19 cellular contexts compared by ENCODE assay signal in genomic region chr1:163056832-163057231, GRCh38. TPM values are rescaled to one million over a fixed set of nuclear protein-coding genes. Genes with fewer than 3 reads are reported as not detected.
DNase-seq lines count a peak whose midpoint lies in the region; TF ChIP-seq lines count a peak whose summit lies in the region.
"Had no signal": no experiment of that assay in that cellular context is flagged by ENCODE, and none has a peak within 500 bp of the region (broad histone marks: within the 10 kb centered on the region; RNA-seq: fewer than 3 reads in every experiment).

No MANE protein-coding gene starts in this region.

- TF ChIP-seq POLR2A in adrenal gland (IDR thresholded peaks at IDR 0.05), result no peak

- H3K79me2 ChIP-seq in PC-9 (ENCODE audit: low read depth), result no peaks in the 10 kb centered on the region

- no peaks in the 10 kb centered on the region for H3K27me3 ChIP-seq in effector memory CD4-positive, alpha-beta T cell (replicated peaks; ENCODE audit: control insufficient read depth, insufficient read depth, low read length, poor library complexity, severe bottlenecking)
- H3K27me3 ChIP-seq in adrenal gland (no peaks in the 10 kb centered on the region), PC-9 (ENCODE audit: insufficient read depth, low read depth) (no peaks in the 10 kb centered on the region)
- H3K27me3 ChIP-seq: BE2C had no signal

- DNase-seq in AG20443 (ENCODE audit: low spot score) (peak; percentile 34), HCEC 1CT (peak; percentile 72), astrocyte of the spinal cord (ENCODE audit: low read depth, low spot score) (peak; percentile 53), iris pigment epithelial cell (ENCODE audit: low read depth) (peak; percentile 74), adrenal gland (no peak), PC-9 (no peak)
- no peak for DNase-seq in effector memory CD4-positive, alpha-beta T cell
- no peak for DNase-seq in stimulated activated CD4-positive, alpha-beta T cell treated with anti-CD3 and anti-CD28 coated beads, Interleukin-2, amount 100 ng/mL, for 48 hours
- DNase-seq: activated CD4-positive, CD25-positive, alpha-beta regulatory T cell treated with anti-CD3 and anti-CD28 coated beads, Interleukin-2, amount 50 U/mL, for 72 hours; activated effector memory CD4-positive, alpha-beta T cell treated with Interleukin-2 at 50 U/mL for 16 hours; BE2C; natural killer cell; NCI-H1105; NCI-H2171 treated with DMSO at 0.1 percent for 48 hours; spleen had no signal

- no peaks in the 10 kb centered on the region for H3K9me3 ChIP-seq in effector memory CD4-positive, alpha-beta T cell (ENCODE audit: control insufficient read depth, low read length)
- H3K9me3 ChIP-seq in adrenal gland (replicated peaks in 1 of 3), result no peaks in the 10 kb centered on the region
- no peaks in the 10 kb centered on the region for H3K9me3 ChIP-seq in PC-9 (ENCODE audit: insufficient read depth, low read depth)
- H3K9me3 ChIP-seq: BE2C, prostate gland, spleen had no signal

- POLR2A ChIA-PET in PC-9 (lab: Charles Lee; ENCODE audit: unreplicated experiment), result no interaction called here

- H3F3A ChIP-seq in PC-9 (ENCODE audit: insufficient read depth, low read depth), result no peaks in the 10 kb centered on the region

- intact Hi-C loops in adrenal gland (cut with DNase I), result no loop called here
- intact Hi-C loops in PC-9 (cut with micrococcal nuclease; ENCODE audit: unreplicated experiment), result no loop called here

- no peak overlapping the region for H3K4me2 ChIP-seq in PC-9
- H3K4me2 ChIP-seq: GM23338 had no signal

- BruUV-seq in PC-9 (replicated peaks; lab: Mats Ljungman, UMichigan), result no TSS peak

- H3K4me3 ChIP-seq in astrocyte of the spinal cord (ENCODE audit: low read depth, low read length) (no peak overlapping the region), adrenal gland (no peak overlapping the region), PC-9 (no peak overlapping the region)
- H3K4me3 ChIP-seq in effector memory CD4-positive, alpha-beta T cell (ENCODE audit: insufficient read depth, low read depth, low read length, poor library complexity, severe bottlenecking), result no peak overlapping the region
- H3K4me3 ChIP-seq: GM23338, lung, prostate gland, spleen had no signal

- no peaks in the 10 kb centered on the region for H3K36me3 ChIP-seq in effector memory CD4-positive, alpha-beta T cell (ENCODE audit: control insufficient read depth, insufficient read depth, low read length)
- no peaks in the 10 kb centered on the region for H3K36me3 ChIP-seq in adrenal gland (replicated peaks in 1 of 2)
- H3K36me3 ChIP-seq in PC-9 (ENCODE audit: low read depth), result no peaks in the 10 kb centered on the region
- H3K36me3 ChIP-seq: BE2C, prostate gland, spleen had no signal

- in situ Hi-C loops in astrocyte of the spinal cord (cut with HindIII; ENCODE audit: low sequenced_read_pairs), result no loop called here

- no peak overlapping the region for H3K27ac ChIP-seq in effector memory CD4-positive, alpha-beta T cell (ENCODE audit: insufficient read depth, low read length, poor library complexity, severe bottlenecking)
- H3K27ac ChIP-seq in adrenal gland (no peak overlapping the region), PC-9 (no peak overlapping the region)
- H3K27ac ChIP-seq: prostate gland, spleen had no signal

- no peaks in the 10 kb centered on the region for H3K4me1 ChIP-seq in effector memory CD4-positive, alpha-beta T cell (ENCODE audit: control insufficient read depth, insufficient read depth, low read length, poor library complexity, severe bottlenecking)
- H3K4me1 ChIP-seq in adrenal gland (replicated peaks in 1 of 2), result no peaks in the 10 kb centered on the region
- H3K4me1 ChIP-seq in PC-9 (replicated peaks; ENCODE audit: insufficient read depth), result 0 out of 2 replicates have a peak, but pooled peaks cover 6% of the 10 kb centered on the region
- H3K4me1 ChIP-seq: prostate gland, spleen had no signal

- no peaks in the 10 kb centered on the region for H4K20me1 ChIP-seq in PC-9 (ENCODE audit: insufficient read depth)

- no peak overlapping the region for H2AFZ ChIP-seq in PC-9

- TF ChIP-seq CTCF in astrocyte of the spinal cord (IDR thresholded peaks at IDR 0.05; ENCODE audit: low read depth, low read length) (no peak), adrenal gland (IDR thresholded peaks at IDR 0.05) (no peak), PC-9 (conservative IDR thresholded peaks at IDR 0.05) (no peak)

- peaks cover 6% of the 10 kb centered on the region; the same call in 1 of the 2 replicates for H3K9me2 ChIP-seq in PC-9 (ENCODE audit: insufficient read depth)

- CTCF ChIA-PET in PC-9 (lab: Charles Lee), result no interaction called here

RNA-seq across cellular contexts. Expression of gene RGS4, which starts 12.3 kb away (rescaled TPM):
- total RNA-seq in adrenal gland (10 to 100 TPM in 4 of 8 donors, 1 to 10 TPM in 4; 2.2 to 38.5 (median 16.1) TPM), PC-9 (2021) (not detected in 2 replicates)
- polyA plus RNA-seq in adrenal gland, result 10 to 100 TPM in 2 of 3 donors, 1 to 10 TPM in 1; 4.1 to 48.5 (median 11.7) TPM
- total RNA-seq: natural killer cell had no signal
- polyA plus RNA-seq: IgD-negative memory B cell had no signal

Comparison
In these comparisons a context has a peak if more than half of its experiments do, and no peak if none do; other contexts are left out.
1. DNase-seq: peak in AG20443 (single experiment), HCEC 1CT (single experiment), astrocyte of the spinal cord (single experiment) and iris pigment epithelial cell (single experiment); none in effector memory CD4-positive, alpha-beta T cell (0 of 3), adrenal gland (0 of 7), stimulated activated CD4-positive, alpha-beta T cell treated with anti-CD3 and anti-CD28 coated beads, Interleukin-2, amount 100 ng/mL, for 48 hours (0 of 2) and PC-9 (0 of 2).